ENCODE assay signal across 18 cellular contexts in the genomic region with DNA sequence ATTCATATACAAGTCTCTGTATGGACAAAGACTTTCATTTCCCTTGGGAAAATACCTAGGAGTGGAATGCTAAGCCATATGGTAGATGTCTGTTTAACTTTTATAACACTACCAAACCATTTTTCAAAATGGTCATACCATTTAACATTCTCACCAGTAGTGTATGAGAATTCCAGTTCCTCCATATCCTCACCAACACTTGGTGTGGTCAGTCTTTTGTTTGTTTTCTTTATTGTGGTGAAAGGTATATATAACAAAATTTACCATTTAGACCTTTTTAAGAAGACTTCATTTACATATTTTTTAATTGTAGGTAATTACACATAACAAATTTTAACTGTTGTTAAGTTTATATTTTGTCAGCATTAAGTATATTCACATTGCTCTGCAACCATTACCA. TPM values are rescaled to one million over a fixed set of nuclear protein-coding genes. Genes with fewer than 3 reads are reported as not detected.
DNase-seq lines count a peak whose midpoint lies in the region; ATAC-seq and TF ChIP-seq lines count a peak whose summit lies in the region.
"Had no signal": no experiment of that assay in that cellular context is flagged by ENCODE, and none has a peak within 500 bp of the region (broad histone marks: within the 10 kb centered on the region; RNA-seq: fewer than 3 reads in every experiment).

No MANE protein-coding gene starts in this region.

- H3K9me3 Mint-ChIP-seq in activated naive CD4-positive, alpha-beta T cell treated with anti-CD3 and anti-CD28 coated beads, Interleukin-2, amount 50 U/mL, for 24 hours: peaks cover 5% of the 10 kb centered on the region
- peaks cover 24% of the 10 kb centered on the region for H3K9me3 Mint-ChIP-seq in osteocyte (ENCODE audit: unreplicated experiment)

- no peaks in the 10 kb centered on the region for H3K4me1 Mint-ChIP-seq in activated naive CD4-positive, alpha-beta T cell treated with anti-CD3 and anti-CD28 coated beads, Interleukin-2, amount 50 U/mL, for 24 hours
- H3K4me1 Mint-ChIP-seq in osteocyte (ENCODE audit: unreplicated experiment): peaks cover 41% of the 10 kb centered on the region
- H3K4me1 Mint-ChIP-seq: B cell had no signal

- no peak for ATAC-seq in HG03457 (IDR thresholded peaks at IDR 0.05; ENCODE audit: unreplicated experiment)
- ATAC-seq: CD8-positive, alpha-beta T cell; GM12878 had no signal

- H3K4me1 ChIP-seq in HEK293 (ENCODE audit: control insufficient read depth, insufficient read depth, low read length) (no peaks in the 10 kb centered on the region), SJSA1 (replicated peaks) (peaks cover 44% of the 10 kb centered on the region), left ventricle myocardium inferior (no peaks in the 10 kb centered on the region)

- H3K36me3 Mint-ChIP-seq in activated naive CD4-positive, alpha-beta T cell treated with anti-CD3 and anti-CD28 coated beads, Interleukin-2, amount 50 U/mL, for 24 hours: peaks cover 2% of the 10 kb centered on the region
- peaks cover 3% of the 10 kb centered on the region for H3K36me3 Mint-ChIP-seq in osteocyte (ENCODE audit: unreplicated experiment)
- H3K36me3 Mint-ChIP-seq: CD8-positive, alpha-beta T cell had no signal

- H3K27me3 ChIP-seq in SJSA1 (replicated peaks) (no peaks in the 10 kb centered on the region), left ventricle myocardium inferior (ENCODE audit: low read depth) (no peaks in the 10 kb centered on the region)

- H3K4me3 Mint-ChIP-seq in activated naive CD4-positive, alpha-beta T cell treated with anti-CD3 and anti-CD28 coated beads, Interleukin-2, amount 50 U/mL, for 24 hours: no peak overlapping the region
- H3K4me3 Mint-ChIP-seq in osteocyte (ENCODE audit: unreplicated experiment): no peak overlapping the region
- H3K4me3 Mint-ChIP-seq: B cell; CD8-positive, alpha-beta T cell; H9 had no signal

- TF ChIP-seq CTCF in HEK293 (tag by site-specific recombination; IDR thresholded peaks at IDR 0.05) (no peak), osteocyte (IDR thresholded peaks at IDR 0.05) (no peak), left ventricle myocardium inferior (IDR thresholded peaks at IDR 0.05; ENCODE audit: borderline replicate concordance) (no peak)

- H3K27me3 Mint-ChIP-seq in activated naive CD4-positive, alpha-beta T cell treated with anti-CD3 and anti-CD28 coated beads, Interleukin-2, amount 50 U/mL, for 24 hours: no peaks in the 10 kb centered on the region
- H3K27me3 Mint-ChIP-seq in osteocyte (ENCODE audit: unreplicated experiment): no peaks in the 10 kb centered on the region
- H3K27me3 Mint-ChIP-seq: B cell had no signal

- CTCF ChIA-PET in HEK293 (lab: Yijun Ruan, JAX): no interaction called here

- peaks cover 1% of the 10 kb centered on the region for H3K9me3 ChIP-seq in HEK293 (ENCODE audit: control insufficient read depth, insufficient read depth, low read depth, low read length)
- H3K9me3 ChIP-seq in SJSA1 (replicated peaks): no peaks in the 10 kb centered on the region
- peaks cover 6% of the 10 kb centered on the region for H3K9me3 ChIP-seq in left ventricle myocardium inferior (replicated peaks)

- DNase-seq in activated naive CD4-positive, alpha-beta T cell treated with anti-CD3 and anti-CD28 coated beads, Interleukin-2, amount 50 U/mL, for 16 hours: no peak
- no peak for DNase-seq in SJSA1 (ENCODE audit: low read depth in 1 of 2, low spot score in 2 of 2)
- no peak for DNase-seq in osteocyte (ENCODE audit: extremely low spot score, unreplicated experiment)
- no peak for DNase-seq in activated T-cell treated with anti-CD3 and anti-CD28 coated beads, Interleukin-2, amount 50 U/mL, for 48 hours
- no peak for DNase-seq in left ventricle myocardium inferior
- DNase-seq: 8988T; Calu3; CD8-positive, alpha-beta T cell; DMS79 treated with DMSO at 0.1 percent for 48 hours; EL; H9 had no signal

- POLR2A ChIA-PET in HEK293 (lab: Yijun Ruan, JAX): no interaction called here

- H3K27ac Mint-ChIP-seq in activated naive CD4-positive, alpha-beta T cell treated with anti-CD3 and anti-CD28 coated beads, Interleukin-2, amount 50 U/mL, for 24 hours: peak overlapping the region; percentile 69
- H3K27ac Mint-ChIP-seq in osteocyte (ENCODE audit: unreplicated experiment): peak overlapping the region; percentile 3
- H3K27ac Mint-ChIP-seq: B cell; CD8-positive, alpha-beta T cell; H9 had no signal

- H3K27ac ChIP-seq in HEK293 (ENCODE audit: extremely low read depth, low read depth, low read length) (no peak overlapping the region), SJSA1 (peak overlapping the region; percentile 99), left ventricle myocardium inferior (replicated peaks) (no peak overlapping the region)
- H3K27ac ChIP-seq: BLaER1 treated with 17β-estradiol and CSF1 and Interleukin-3, amounts not matched to agents 10 nM and 100 nM had no signal

- no peak overlapping the region for H3K4me3 ChIP-seq in HEK293 (ENCODE audit: low read depth, low read length)
- no peak overlapping the region for H3K4me3 ChIP-seq in SJSA1
- no peak overlapping the region for H3K4me3 ChIP-seq in left ventricle myocardium inferior
- H3K4me3 ChIP-seq: BLaER1 treated with 17β-estradiol and CSF1 and Interleukin-3, amounts not matched to agents 10 nM and 100 nM; GM12878 had no signal

- intact Hi-C loops in left ventricle myocardium inferior (cut with micrococcal nuclease): no loop called here

- H3K36me3 ChIP-seq in HEK293 (ENCODE audit: control insufficient read depth in 2 of 2, insufficient read depth in 1 of 2, low read length in 2 of 2): no peaks in the 10 kb centered on the region
- H3K36me3 ChIP-seq in SJSA1: no peaks in the 10 kb centered on the region
- no peaks in the 10 kb centered on the region for H3K36me3 ChIP-seq in left ventricle myocardium inferior
- H3K36me3 ChIP-seq: BLaER1 treated with 17β-estradiol and CSF1 and Interleukin-3, amounts not matched to agents 10 nM and 100 nM had no signal

TF ChIP-seq in HEK293, 187 proteins besides CTCF, POLR2A, EP300 and RAD21:
- TF ChIP-seq ZNF184 (tag by site-specific recombination; IDR thresholded peaks at IDR 0.05): peak; percentile 94
- TF ChIP-seq ZNF488 (tag by site-specific recombination; IDR thresholded peaks at IDR 0.05): no peak
- TF ChIP-seq ZNF837 (tag by site-specific recombination; IDR thresholded peaks at IDR 0.05): no peak

RNA-seq across cellular contexts. Expression of gene APLN, which starts 12.7 kb away (rescaled TPM):
- total RNA-seq in SJSA1 (2014; rRNA removed; shearing (Covaris generic)): 1.7 and 2.6 TPM in 2 replicates
- total RNA-seq in osteocyte (0.38 and 0.39 TPM in 2 replicates), left ventricle myocardium inferior (15.9 TPM)
- total RNA-seq: B cell; CD8-positive, alpha-beta T cell; G401; GM12878 had no signal
